Comparison of ENCODE assay signal across 10 cellular contexts in the genomic region with DNA sequence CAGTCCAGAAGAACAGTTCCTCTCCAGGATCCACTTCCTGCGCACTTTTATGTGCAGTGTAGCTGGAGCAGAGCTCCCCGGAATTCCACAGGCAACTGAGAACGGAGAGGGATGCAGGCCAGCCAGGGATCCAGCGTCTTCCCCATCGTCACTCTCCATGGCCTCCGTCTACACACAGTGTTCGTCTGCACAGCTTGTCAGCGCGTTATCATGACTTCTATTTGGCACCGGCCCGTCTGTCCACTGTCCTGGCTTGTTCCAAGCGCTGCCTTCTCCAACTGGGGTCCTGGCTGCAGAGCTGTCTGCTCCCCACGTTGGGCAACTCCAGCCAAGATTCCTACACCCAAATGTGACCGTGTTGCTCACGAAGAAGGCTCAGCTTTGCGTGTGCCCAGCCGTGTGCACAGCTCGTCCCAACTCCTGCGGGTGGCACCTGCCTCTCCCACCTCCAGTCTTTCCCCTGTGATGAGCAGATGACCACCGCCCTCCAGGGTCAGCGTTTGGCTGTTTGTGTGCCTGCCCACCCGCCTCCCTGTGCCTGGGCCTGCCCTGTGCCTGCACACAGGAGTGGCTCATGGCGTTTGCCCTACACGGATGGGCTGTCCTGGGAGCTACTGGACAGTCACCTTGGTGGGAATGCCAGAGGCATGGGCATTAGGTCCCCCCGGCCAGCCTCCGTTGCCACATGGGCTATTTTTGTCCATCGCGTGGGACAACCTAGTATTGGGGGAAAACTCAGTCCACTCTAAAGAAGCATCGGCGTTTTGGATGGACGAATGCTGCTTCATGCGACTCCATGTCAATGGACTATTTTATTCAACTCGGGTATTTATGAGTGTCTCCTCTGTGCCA. TPM values are rescaled to one million over a fixed set of nuclear protein-coding genes. Genes with fewer than 3 reads are reported as not detected.
DNase-seq lines count a peak whose midpoint lies in the region; ATAC-seq and TF ChIP-seq lines count a peak whose summit lies in the region.
"Had no signal": no experiment of that assay in that cellular context is flagged by ENCODE, and none has a peak within 500 bp of the region (broad histone marks: within the 10 kb centered on the region; RNA-seq: fewer than 3 reads in every experiment).

No MANE protein-coding gene starts in this region.

- H3K36me3 Mint-ChIP-seq in MCF 10A (ENCODE audit: insufficient read depth, unreplicated experiment) (peaks cover 27% of the 10 kb centered on the region), brain (peaks cover 64% of the 10 kb centered on the region)
- peaks cover 0 to 2% (median 0%) of the 10 kb centered on the region in 3 donors for H3K36me3 Mint-ChIP-seq in naive thymus-derived CD8-positive, alpha-beta T cell

- H4K20me1 ChIP-seq in mammary epithelial cell (ENCODE audit: insufficient read depth, low read length): no peaks in the 10 kb centered on the region

- H3K4me3 ChIP-seq in mammary epithelial cell (replicated peaks in 1 of 3; ENCODE audit: insufficient read depth in 1 of 3, low read depth in 2 of 3, low read length in 3 of 3) (no peak overlapping the region), vagina (peak overlapping the region in 1 of 2 donors; percentile 57)

- H3K27me3 ChIP-seq in mammary epithelial cell (ENCODE audit: insufficient read depth, low read length): no peaks in the 10 kb centered on the region
- H3K27me3 ChIP-seq in vagina: no peaks in the 10 kb centered on the region

- no peaks in the 10 kb centered on the region for H3K36me3 ChIP-seq in mammary epithelial cell (ENCODE audit: insufficient read depth, low read length)
- H3K36me3 ChIP-seq in vagina: no peaks in the 10 kb centered on the region

- in situ Hi-C loops in mammary epithelial cell (cut with MboI; ENCODE audit: low sequenced_read_pairs in 2 of 2): loop anchor here in 1 of 2 donors (10.0 kb wide), 1 partner anchor 84 kb away; no protein-coding TSS in a partner anchor

- H3K4me1 Mint-ChIP-seq in MCF 10A (ENCODE audit: insufficient read depth, unreplicated experiment) (peaks cover 8% of the 10 kb centered on the region), brain (peaks cover 45% of the 10 kb centered on the region)
- H3K4me1 Mint-ChIP-seq in naive thymus-derived CD8-positive, alpha-beta T cell: peaks cover 37 to 74% (median 70%) of the 10 kb centered on the region in 4 donors

- TF ChIP-seq CTCF in MCF 10A (IDR thresholded peaks at IDR 0.05; ENCODE audit: unreplicated experiment) (no peak), mammary epithelial cell (conservative IDR thresholded peaks at IDR 0.05 in 1 of 2, IDR thresholded peaks at IDR 0.05 in 1 of 2; ENCODE audit: extremely low read depth in 1 of 2, insufficient read depth in 1 of 2, low read depth in 1 of 2, low read length in 2 of 2) (no peak), brain (conservative IDR thresholded peaks at IDR 0.05) (no peak), vagina (IDR thresholded peaks at IDR 0.05) (no peak)

- H3K4me2 ChIP-seq in mammary epithelial cell (ENCODE audit: insufficient read depth, low read depth, low read length): no peak overlapping the region

- H3K4me1 ChIP-seq in mammary epithelial cell (ENCODE audit: insufficient read depth, low read length) (peaks cover 25% of the 10 kb centered on the region), vagina (peaks cover 48% of the 10 kb centered on the region)

- CTCF ChIA-PET in MCF 10A (lab: Yijun Ruan, JAX) (interaction anchor here (0.5 to 1.3 kb wide), 4 partner anchors 17 to 199 kb away, joined by 3 to 4 read pairs (median 3); partner anchors contain the start of gene UVSSA), mammary epithelial cell (lab: Charles Lee; ENCODE audit: low non-redundant PET) (no interaction called here)

- no peak overlapping the region for H2AFZ ChIP-seq in mammary epithelial cell (ENCODE audit: low read depth, low read length)

- peaks cover 33% of the 10 kb centered on the region for H3K79me2 ChIP-seq in mammary epithelial cell (ENCODE audit: insufficient read depth, low read length)

- POLR2A ChIA-PET in MCF 10A (lab: Yijun Ruan, JAX): interaction anchor here (0.6 to 5.7 kb wide), 4 partner anchors 39 to 446 kb away, joined by 3 to 112 read pairs (median 22); partner anchors contain the start of genes MAEA and UVSSA
- POLR2A ChIA-PET in naive thymus-derived CD8-positive, alpha-beta T cell (lab: Charles Lee): interaction anchor here (0.6 to 5.2 kb wide), 7 partner anchors 16 to 588 kb away, joined by 3 to 106 read pairs (median 5); partner anchors contain the start of gene UVSSA

- DNase-seq in MCF 10A (ENCODE audit: unreplicated experiment): no peak
- no peak for DNase-seq in mammary epithelial cell
- peak in 1 of 10 donors; percentile 15 for DNase-seq in naive thymus-derived CD8-positive, alpha-beta T cell
- no peak for DNase-seq in vagina (ENCODE audit: extremely low spot score in 2 of 2)
- DNase-seq in AG08396 (ENCODE audit: low spot score): no peak
- no peak for DNase-seq in NCI-H2107 (lab: John Stamatoyannopoulos, UW)
- DNase-seq: activated CD4-positive, CD25-positive, alpha-beta regulatory T cell; GOT3 had no signal

- dilution Hi-C loops in mammary epithelial cell (cut with HindIII; ENCODE audit: low sequenced_read_pairs): loop anchor here (10.0 kb wide), 1 partner anchor 76 kb away; the partner anchor contains the start of gene SPON2

- H3K9ac ChIP-seq in mammary epithelial cell (ENCODE audit: insufficient read depth, low read length): no peak overlapping the region

- no peak overlapping the region for H3K27ac ChIP-seq in mammary epithelial cell (ENCODE audit: insufficient read depth, low read depth, low read length)
- H3K27ac ChIP-seq in vagina: peak overlapping the region; percentile 93

- BruUV-seq in MCF 10A (replicated peaks; lab: Mats Ljungman, UMichigan) (no TSS peak), mammary epithelial cell (replicated peaks; lab: Mats Ljungman, UMichigan) (no TSS peak)

- no peak for TF ChIP-seq POLR2A in vagina (IDR thresholded peaks at IDR 0.05)

- ATAC-seq in naive thymus-derived CD8-positive, alpha-beta T cell: no peak
- ATAC-seq in GM21515 (IDR thresholded peaks at IDR 0.05; ENCODE audit: unreplicated experiment): no peak

- WGBS in mammary epithelial cell (ENCODE audit: low coverage, missing lambda C conversion rate): 98% methylated on average over 28 of the region's 33 CpGs

- H3K9me3 Mint-ChIP-seq in MCF 10A (ENCODE audit: unreplicated experiment) (peaks cover 25% of the 10 kb centered on the region), brain (peaks cover 28 to 57% (median 51%) of the 10 kb centered on the region in 5 experiments)
- peaks cover 0 to 9% (median 3%) of the 10 kb centered on the region in 9 donors for H3K9me3 Mint-ChIP-seq in naive thymus-derived CD8-positive, alpha-beta T cell

- H3K27me3 Mint-ChIP-seq in MCF 10A (ENCODE audit: insufficient read depth, unreplicated experiment): no peaks in the 10 kb centered on the region
- H3K27me3 Mint-ChIP-seq in brain: peaks cover 11% of the 10 kb centered on the region
- H3K27me3 Mint-ChIP-seq in naive thymus-derived CD8-positive, alpha-beta T cell: no peaks in the 10 kb centered on the region

- H3K27ac Mint-ChIP-seq in MCF 10A (ENCODE audit: low read depth, unreplicated experiment) (no peak overlapping the region), brain (peak overlapping the region in 4 of 5 experiments; percentile 93 to 99 (median 96))
- peak overlapping the region; percentile 90 to 97 (median 95) for H3K27ac Mint-ChIP-seq in naive thymus-derived CD8-positive, alpha-beta T cell

- intact Hi-C loops in MCF 10A (cut with micrococcal nuclease) (no loop called here), mammary epithelial cell (cut with micrococcal nuclease) (no loop called here), vagina (cut with DNase I) (no loop called here)

- peak overlapping the region; percentile 35 for H3K4me3 Mint-ChIP-seq in MCF 10A (ENCODE audit: unreplicated experiment)
- peak overlapping the region; percentile 85 to 89 (median 86) for H3K4me3 Mint-ChIP-seq in brain
- peak overlapping the region; percentile 67 to 95 (median 90) for H3K4me3 Mint-ChIP-seq in naive thymus-derived CD8-positive, alpha-beta T cell

- H3K9me3 ChIP-seq in mammary epithelial cell (replicated peaks; ENCODE audit: insufficient read depth, low read length): peaks cover 35% of the 10 kb centered on the region
- no peaks in the 10 kb centered on the region for H3K9me3 ChIP-seq in vagina

RNA-seq across cellular contexts. Expression of gene CTBP1, which starts 2.2 kb away (rescaled TPM):
- total RNA-seq in MCF 10A (2022): 133 and 152 TPM in 2 replicates
- total RNA-seq in mammary epithelial cell: 100 to 1,000 TPM; 127 to 237 TPM
- polyA plus RNA-seq in mammary epithelial cell: 83.3 TPM
- 32.7 TPM for polyA minus RNA-seq in mammary epithelial cell
- polyA plus RNA-seq in brain (ENCODE audit: insufficient read depth, low read depth, low replicate concordance): 208 TPM
- 100 to 1,000 TPM; 189 to 193 TPM for total RNA-seq in naive thymus-derived CD8-positive, alpha-beta T cell
- 100 to 1,000 TPM in 1 of 3 donors, 10 to 100 TPM in 2; 51.0 to 104 (median 93.7) TPM for polyA plus RNA-seq in naive thymus-derived CD8-positive, alpha-beta T cell
- 93.1 TPM for total RNA-seq in vagina

RNA-seq across cellular contexts. Expression of gene MAEA, which starts 38.5 kb away (rescaled TPM):
- 78.8 and 89.6 TPM in 2 replicates for total RNA-seq in MCF 10A (2022)
- total RNA-seq in mammary epithelial cell: 100 to 1,000 TPM in 1 of 2 donors, 10 to 100 TPM in 1; 80.4 to 109 TPM
- 120 TPM for polyA plus RNA-seq in mammary epithelial cell
- 86.1 TPM for polyA minus RNA-seq in mammary epithelial cell
- polyA plus RNA-seq in brain (ENCODE audit: insufficient read depth, low read depth, low replicate concordance): 70.7 TPM
- 100 to 1,000 TPM; 107 to 112 TPM for total RNA-seq in naive thymus-derived CD8-positive, alpha-beta T cell
- 10 to 100 TPM; 56.7 to 75.1 (median 59.2) TPM for polyA plus RNA-seq in naive thymus-derived CD8-positive, alpha-beta T cell
- total RNA-seq in vagina: 103 TPM

Comparison
In these comparisons a context has a peak if more than half of its experiments do, and no peak if none do; other contexts are left out.
1. H3K4me3 Mint-ChIP-seq: peak in every context shown above with its lines; median percentile 90 in naive thymus-derived CD8-positive, alpha-beta T cell; 86 in brain; 35 in MCF 10A.